Comparison of ENCODE assay signal across 9 cellular contexts in genomic region chr1:111219466-111220286, GRCh38. TPM values are rescaled to one million over a fixed set of nuclear protein-coding genes. Genes with fewer than 3 reads are reported as not detected.
DNase-seq lines count a peak whose midpoint lies in the region; ATAC-seq and TF ChIP-seq lines count a peak whose summit lies in the region.
"Had no signal": no experiment of that assay in that cellular context is flagged by ENCODE, and none has a peak within 500 bp of the region (broad histone marks: within the 10 kb centered on the region; RNA-seq: fewer than 3 reads in every experiment).

No MANE protein-coding gene starts in this region.

- peak overlapping the region; percentile 17 for H3K4me3 ChIP-seq in naive thymus-derived CD4-positive, alpha-beta T cell (ENCODE audit: low read length)
- H3K4me3 ChIP-seq in lower lobe of right lung = no peak overlapping the region
- H3K4me3 ChIP-seq: K562 had no signal

- peak; percentile 45 for DNase-seq in SKM-1 (lab: John Stamatoyannopoulos, UW; ENCODE audit: unreplicated experiment)
- DNase-seq in naive thymus-derived CD4-positive, alpha-beta T cell = peak in 1 of 9 donors; percentile 49
- no peak for DNase-seq in lower lobe of right lung
- DNase-seq in NCI-H146 (lab: John Stamatoyannopoulos, UW) = no peak
- DNase-seq in iPS-NIHi7 (ENCODE audit: extremely low spot score) = no peak

- H3K9me3 ChIP-seq in naive thymus-derived CD4-positive, alpha-beta T cell (ENCODE audit: control insufficient read depth in 2 of 3, low read length in 3 of 3) = no peaks in the 10 kb centered on the region
- no peaks in the 10 kb centered on the region for H3K9me3 ChIP-seq in lower lobe of right lung

- intact Hi-C loops in naive thymus-derived CD4-positive, alpha-beta T cell (cut with micrococcal nuclease) = loop anchor here (5.0 to 10.0 kb wide), 11 partner anchors 32 to 882 kb away; partner anchors contain the start of genes LRIF1 (in 2 of the 2), C1orf162 (in 1 of the 2), CD53 (in 1 of the 2) and RAP1A (in 1 of the 2)
- intact Hi-C loops in lower lobe of right lung (cut with DNase I) = loop anchor here (10.0 kb wide), 1 partner anchor 185 kb away; no protein-coding TSS in a partner anchor

- no peaks in the 10 kb centered on the region for H3K27me3 ChIP-seq in naive thymus-derived CD4-positive, alpha-beta T cell (ENCODE audit: control insufficient read depth in 2 of 2, insufficient read depth in 2 of 2, low read length in 2 of 2)
- no peaks in the 10 kb centered on the region for H3K27me3 ChIP-seq in lower lobe of right lung (ENCODE audit: low read depth)

- peak overlapping the region; percentile 77 for H3K27ac ChIP-seq in naive thymus-derived CD4-positive, alpha-beta T cell (ENCODE audit: low read depth, low read length)
- H3K27ac ChIP-seq in lower lobe of right lung = no peak overlapping the region

- H3K27ac Mint-ChIP-seq in naive thymus-derived CD4-positive, alpha-beta T cell = peak overlapping the region; percentile 85 to 100 (median 97)

- H3K36me3 Mint-ChIP-seq in naive thymus-derived CD4-positive, alpha-beta T cell = peaks cover 0 to 16% (median 5%) of the 10 kb centered on the region in 5 donors

- ATAC-seq in GM18870 (IDR thresholded peaks at IDR 0.05; ENCODE audit: unreplicated experiment) = peak; percentile 19
- peak; percentile 20 for ATAC-seq in HG02840 (IDR thresholded peaks at IDR 0.05; ENCODE audit: low FRiP score, unreplicated experiment)
- ATAC-seq in naive thymus-derived CD4-positive, alpha-beta T cell = no peak
- ATAC-seq in HG03097 (IDR thresholded peaks at IDR 0.05; ENCODE audit: low FRiP score, unreplicated experiment) = no peak
- ATAC-seq in lower lobe of right lung = no peak
- ATAC-seq: K562 had no signal

- no peaks in the 10 kb centered on the region for H3K36me3 ChIP-seq in naive thymus-derived CD4-positive, alpha-beta T cell (ENCODE audit: control insufficient read depth in 2 of 3, insufficient read depth in 3 of 3, low read length in 3 of 3)
- H3K36me3 ChIP-seq in lower lobe of right lung = no peaks in the 10 kb centered on the region

- CTCF ChIA-PET in naive thymus-derived CD4-positive, alpha-beta T cell (lab: Charles Lee) = interaction anchor here (0.6 to 17.6 kb wide), 10 partner anchors 9 to 588 kb away, joined by 3 to 341 read pairs (median 4); partner anchors contain the start of gene DENND2D

- H3K4me1 ChIP-seq in naive thymus-derived CD4-positive, alpha-beta T cell (ENCODE audit: control insufficient read depth in 2 of 2, insufficient read depth in 2 of 2, low read length in 2 of 2) = peaks cover 93 to 94% of the 10 kb centered on the region in 2 donors
- H3K4me1 ChIP-seq in lower lobe of right lung = peaks cover 69% of the 10 kb centered on the region

- peaks cover 75 to 100% (median 95%) of the 10 kb centered on the region in 7 donors for H3K4me1 Mint-ChIP-seq in naive thymus-derived CD4-positive, alpha-beta T cell

- peaks cover 0 to 13% (median 2%) of the 10 kb centered on the region in 11 donors for H3K9me3 Mint-ChIP-seq in naive thymus-derived CD4-positive, alpha-beta T cell

- peaks cover 0 to 2% (median 0%) of the 10 kb centered on the region in 5 donors for H3K27me3 Mint-ChIP-seq in naive thymus-derived CD4-positive, alpha-beta T cell

- peak overlapping the region; percentile 63 to 92 (median 80) for H3K4me3 Mint-ChIP-seq in naive thymus-derived CD4-positive, alpha-beta T cell

- POLR2A ChIA-PET in naive thymus-derived CD4-positive, alpha-beta T cell (lab: Charles Lee) = interaction anchor here (0.6 to 18.8 kb wide), 11 partner anchors 9 to 432 kb away, joined by 3 to 1128 read pairs (median 5); partner anchors contain the start of genes CEPT1, CHI3L2, DENND2D and DRAM2

- no peak for TF ChIP-seq CTCF in lower lobe of right lung (IDR thresholded peaks at IDR 0.05)

RNA-seq across cellular contexts. Expression of gene CHI3L2, which starts 7.8 kb away (rescaled TPM):
- total RNA-seq in naive thymus-derived CD4-positive, alpha-beta T cell = 10 to 100 TPM in 3 of 5 experiments, 1 to 10 TPM in 2; 7.0 to 38.0 (median 18.8) TPM
- 100 to 1,000 TPM; 126 to 136 TPM for polyA plus RNA-seq in naive thymus-derived CD4-positive, alpha-beta T cell
- 31.2 TPM for total RNA-seq in lower lobe of right lung

RNA-seq across cellular contexts. Expression of gene DENND2D, which starts 19.2 kb away (rescaled TPM):
- total RNA-seq in naive thymus-derived CD4-positive, alpha-beta T cell = 100 to 1,000 TPM; 122 to 328 (median 288) TPM
- polyA plus RNA-seq in naive thymus-derived CD4-positive, alpha-beta T cell = 100 to 1,000 TPM; 192 to 421 TPM
- total RNA-seq in lower lobe of right lung = 113 TPM

Comparison
In these comparisons a context has a peak if more than half of its experiments do, and no peak if none do; other contexts are left out.
1. ATAC-seq: peak in GM18870 (single experiment) and HG02840 (single experiment); none in naive thymus-derived CD4-positive, alpha-beta T cell (single experiment), HG03097 (single experiment) and lower lobe of right lung (0 of 2).